Comparison of ENCODE assay signal across 20 cellular contexts in the genomic region with DNA sequence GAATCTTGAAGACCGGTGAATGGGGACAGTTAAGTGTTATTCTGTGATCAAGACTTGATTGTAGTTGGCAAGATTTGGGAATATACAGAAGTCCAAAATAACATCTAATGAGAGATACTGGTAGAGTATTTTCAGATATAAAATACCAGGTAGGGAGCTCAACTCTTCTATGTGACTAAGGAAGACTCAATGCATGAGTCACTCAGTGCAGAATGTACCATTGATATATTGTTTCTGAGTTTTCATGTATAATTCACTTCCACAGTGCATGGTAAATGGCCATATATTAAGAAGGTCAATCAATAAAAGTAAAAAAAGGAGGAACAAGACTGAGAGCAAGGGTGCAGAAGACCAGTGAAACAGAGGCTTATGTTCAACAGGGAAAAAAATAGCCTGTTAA.
DNase-seq lines count a peak whose midpoint lies in the region; ATAC-seq and TF ChIP-seq lines count a peak whose summit lies in the region.
"Had no signal": no experiment of that assay in that cellular context is flagged by ENCODE, and none has a peak within 500 bp of the region (broad histone marks: within the 10 kb centered on the region; RNA-seq: fewer than 3 reads in every experiment).

No MANE protein-coding gene starts in this region.

- CTCF ChIA-PET in PC-3 (lab: Charles Lee), result no interaction called here

- no peak overlapping the region for H3K27ac Mint-ChIP-seq in activated T-helper 2 cell treated with anti-CD3 and anti-CD28 coated beads, Interferon-gamma antibody, Interleukin-2, Interleukin-4, amounts not matched to agents 10 μg/mL and 5 μg/mL and 100 μg/mL, durations not matched to agents 14 hours and 24 hours and 36 hours

- peaks cover 42% of the 10 kb centered on the region for H3K9me3 Mint-ChIP-seq in activated T-helper 2 cell treated with anti-CD3 and anti-CD28 coated beads, Interferon-gamma antibody, Interleukin-2, Interleukin-4, amounts not matched to agents 10 μg/mL and 5 μg/mL and 100 μg/mL, durations not matched to agents 14 hours and 24 hours and 36 hours

- no peaks in the 10 kb centered on the region for H3K4me1 Mint-ChIP-seq in activated T-helper 2 cell treated with anti-CD3 and anti-CD28 coated beads, Interferon-gamma antibody, Interleukin-2, Interleukin-4, amounts not matched to agents 10 μg/mL and 5 μg/mL and 100 μg/mL, durations not matched to agents 14 hours and 24 hours and 36 hours (ENCODE audit: low read depth)

- H3K27me3 Mint-ChIP-seq in activated T-helper 2 cell treated with anti-CD3 and anti-CD28 coated beads, Interferon-gamma antibody, Interleukin-2, Interleukin-4, amounts not matched to agents 10 μg/mL and 5 μg/mL and 100 μg/mL, durations not matched to agents 14 hours and 24 hours and 36 hours (ENCODE audit: low read depth), result no peaks in the 10 kb centered on the region

- H3K36me3 Mint-ChIP-seq in activated T-helper 2 cell treated with anti-CD3 and anti-CD28 coated beads, Interferon-gamma antibody, Interleukin-2, Interleukin-4, amounts not matched to agents 10 μg/mL and 5 μg/mL and 100 μg/mL, durations not matched to agents 14 hours and 24 hours and 36 hours (ENCODE audit: low read depth), result no peaks in the 10 kb centered on the region

- no peak overlapping the region for H3K4me2 ChIP-seq in PC-3 (ENCODE audit: low read length)

- no peaks in the 10 kb centered on the region for H3K79me2 ChIP-seq in PC-3 (ENCODE audit: low read length)

- no peaks in the 10 kb centered on the region for H3K4me1 ChIP-seq in PC-3 (ENCODE audit: insufficient read depth, low read length)
- H3K4me1 ChIP-seq: BE2C had no signal

- H3K4me3 ChIP-seq in astrocyte of the spinal cord (ENCODE audit: low read depth, low read length) (no peak overlapping the region), PC-3 (ENCODE audit: low read length) (no peak overlapping the region)

- no peak overlapping the region for H2AFZ ChIP-seq in PC-3 (ENCODE audit: low read length)

- H3K4me3 Mint-ChIP-seq in activated T-helper 2 cell treated with anti-CD3 and anti-CD28 coated beads, Interferon-gamma antibody, Interleukin-2, Interleukin-4, amounts not matched to agents 10 μg/mL and 5 μg/mL and 100 μg/mL, durations not matched to agents 14 hours and 24 hours and 36 hours (ENCODE audit: low read depth), result no peak overlapping the region

- DNase-seq in A172 (ENCODE audit: low spot score), result peak; percentile 33
- peak; percentile 60 for DNase-seq in HT1080 (ENCODE audit: low read depth)
- DNase-seq in astrocyte of the spinal cord (ENCODE audit: low read depth, low spot score), result peak; percentile 28
- DNase-seq in iris pigment epithelial cell (ENCODE audit: low read depth), result peak; percentile 9
- DNase-seq in activated T-helper 2 cell treated with anti-CD3 and anti-CD28 coated beads, Interferon-gamma antibody, Interleukin-2, Interleukin-4, amounts not matched to agents 10 μg/mL and 5 μg/mL and 100 μg/mL, durations not matched to agents 14 hours and 24 hours and 36 hours (ENCODE audit: low spot score), result no peak
- DNase-seq in posterior cingulate gyrus, result no peak
- DNase-seq in PC-3, result no peak
- DNase-seq: 8988T, BE2C, DMS53, GDM1, H7, KBM-7, NCI-H1105, NCI-H146, NCI-H2029, NCI-H2227 treated with DMSO at 0.1 percent for 48 hours, NCI-H510A had no signal

- TF ChIP-seq CTCF in astrocyte of the spinal cord (IDR thresholded peaks at IDR 0.05; ENCODE audit: low read depth, low read length) (no peak), PC-3 (conservative IDR thresholded peaks at IDR 0.05; ENCODE audit: low read depth, low read length) (no peak)

- POLR2A ChIA-PET in PC-3 (lab: Charles Lee; ENCODE audit: unreplicated experiment), result no interaction called here

- no peaks in the 10 kb centered on the region for H3F3A ChIP-seq in PC-3 (ENCODE audit: low read length, unreplicated experiment)

- intact Hi-C loops in activated T-helper 2 cell treated with anti-CD3 and anti-CD28 coated beads, Interferon-gamma antibody, Interleukin-2, Interleukin-4, amounts not matched to agents 10 μg/mL and 5 μg/mL and 100 μg/mL, durations not matched to agents 14 hours and 24 hours and 36 hours (cut with micrococcal nuclease), result no loop called here
- intact Hi-C loops in posterior cingulate gyrus (cut with DNase I), result no loop called here
- intact Hi-C loops in PC-3 (cut with micrococcal nuclease), result no loop called here

- no peaks in the 10 kb centered on the region for H3K36me3 ChIP-seq in PC-3 (ENCODE audit: low read depth, low read length)
- H3K36me3 ChIP-seq: BE2C had no signal

- no peak overlapping the region for H3K27ac ChIP-seq in PC-3 (ENCODE audit: low read length)

- no peaks in the 10 kb centered on the region for H3K9me2 ChIP-seq in PC-3 (replicated peaks; ENCODE audit: low read length)

- H3K9ac ChIP-seq in PC-3 (ENCODE audit: low read length), result no peak overlapping the region

- no peaks in the 10 kb centered on the region for H3K27me3 ChIP-seq in PC-3 (ENCODE audit: low read length)
- H3K27me3 ChIP-seq: BE2C had no signal

- in situ Hi-C loops in astrocyte of the spinal cord (cut with HindIII; ENCODE audit: low sequenced_read_pairs), result no loop called here

- BruUV-seq in PC-3 (replicated peaks; lab: Mats Ljungman, UMichigan), result no TSS peak

- no peaks in the 10 kb centered on the region for H3K9me3 ChIP-seq in PC-3 (ENCODE audit: low read length)
- H3K9me3 ChIP-seq: BE2C had no signal

- H4K20me1 ChIP-seq in PC-3 (ENCODE audit: low read length), result no peaks in the 10 kb centered on the region

- ATAC-seq in PC-3 (no peak), HG03159 (IDR thresholded peaks at IDR 0.05; ENCODE audit: unreplicated experiment) (no peak)
- ATAC-seq: Right ventricle myocardium inferior had no signal

Comparison
In these comparisons a context has a peak if more than half of its experiments do, and no peak if none do; other contexts are left out.
1. DNase-seq: peak in A172 (single experiment), HT1080 (single experiment), astrocyte of the spinal cord (single experiment) and iris pigment epithelial cell (single experiment); none in activated T-helper 2 cell treated with anti-CD3 and anti-CD28 coated beads, Interferon-gamma antibody, Interleukin-2, Interleukin-4, amounts not matched to agents 10 μg/mL and 5 μg/mL and 100 μg/mL, durations not matched to agents 14 hours and 24 hours and 36 hours (single experiment), posterior cingulate gyrus (0 of 10) and PC-3 (single experiment).